ENCODE assay signal across 17 cellular contexts in the genomic region with DNA sequence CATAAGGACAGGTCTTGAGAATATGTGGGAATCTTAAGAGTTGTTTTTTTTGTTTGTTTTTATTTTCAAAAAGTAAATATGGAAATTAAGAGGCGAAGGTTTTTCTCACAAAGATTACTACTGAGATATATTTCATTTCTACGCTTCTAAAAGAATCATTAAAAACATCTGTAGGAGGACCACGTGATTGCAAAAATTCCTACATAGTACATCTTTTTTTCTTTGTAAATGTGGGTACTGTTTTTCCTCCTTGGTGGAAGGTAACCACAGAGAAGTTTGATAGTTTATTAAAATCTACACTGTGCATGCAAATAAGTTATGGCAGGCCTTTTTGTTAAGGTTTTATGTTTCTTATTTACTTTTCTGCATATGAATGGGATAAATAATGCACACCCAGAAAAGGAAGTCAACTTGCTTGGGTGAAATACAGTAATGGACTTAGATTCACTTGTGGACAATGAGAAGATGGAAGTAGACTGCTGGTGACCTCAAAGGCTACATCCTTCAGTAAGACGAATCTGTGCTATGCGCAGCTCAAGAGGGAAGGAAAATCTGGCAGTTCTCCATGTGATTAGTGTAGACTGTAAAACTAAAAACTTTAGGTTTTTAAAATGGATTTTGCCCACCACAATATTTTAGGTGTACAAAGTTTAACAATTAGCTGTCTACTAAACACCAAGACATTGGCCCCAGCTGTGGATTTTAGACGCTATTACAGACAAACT. TPM values are rescaled to one million over a fixed set of nuclear protein-coding genes. Genes with fewer than 3 reads are reported as not detected.
DNase-seq lines count a peak whose midpoint lies in the region; ATAC-seq and TF ChIP-seq lines count a peak whose summit lies in the region.
"Had no signal": no experiment of that assay in that cellular context is flagged by ENCODE, and none has a peak within 500 bp of the region (broad histone marks: within the 10 kb centered on the region; RNA-seq: fewer than 3 reads in every experiment).

No MANE protein-coding gene starts in this region.

- no peak for TF ChIP-seq CTCF in A673 (conservative IDR thresholded peaks at IDR 0.05; ENCODE audit: low read depth, low read length)

- H3K4me3 ChIP-seq in A673 (ENCODE audit: low read depth, low read length, poor library complexity, severe bottlenecking) = no peak overlapping the region

- H3K27me3 ChIP-seq in layer of hippocampus (ENCODE audit: control insufficient read depth, insufficient read depth, low read length) (peaks cover 2% of the 10 kb centered on the region), A673 (replicated peaks; ENCODE audit: insufficient read depth, low read depth, low read length, poor library complexity) (peaks cover 24% of the 10 kb centered on the region)

- intact Hi-C loops in A673 (cut with micrococcal nuclease; ENCODE audit: unreplicated experiment) = loop anchor here (10.0 kb wide), 1 partner anchor 251 kb away; no protein-coding TSS in a partner anchor

- H3K27me3 Mint-ChIP-seq in stimulated activated naive CD8-positive, alpha-beta T cell treated with anti-CD3 and anti-CD28 coated beads, Interleukin-15, Interleukin-2, amounts not matched to agents 100 ng/mL and 50 ng/mL, for 24 hours = peaks cover 10% of the 10 kb centered on the region

- H3K9me3 ChIP-seq in A673 (ENCODE audit: low read depth, low read length, poor library complexity, severe bottlenecking) = no peaks in the 10 kb centered on the region

- DNase-seq in stimulated activated naive CD8-positive, alpha-beta T cell treated with anti-CD3 and anti-CD28 coated beads, Interleukin-15, Interleukin-2, amounts not matched to agents 100 U/mL and 50 U/mL, for 24 hours = no peak
- DNase-seq in A673 (ENCODE audit: low spot score) (no peak), SHP77 treated with DMSO at 0.1 percent for 48 hours (lab: John Stamatoyannopoulos, UW) (no peak)
- DNase-seq: KG1; kidney; NCI-H146; NCI-H748 treated with DMSO at 0.1 percent for 48 hours; stimulated activated CD4-positive, alpha-beta T cell treated with anti-CD3 and anti-CD28 coated beads, Interleukin-4, amount 100 ng/mL, for 24 hours; T1000 had no signal

- no peak for ATAC-seq in stimulated activated naive CD8-positive, alpha-beta T cell treated with anti-CD3 and anti-CD28 coated beads, Interleukin-15, Interleukin-2, amounts not matched to agents 100 U/mL and 50 U/mL, for 24 hours
- ATAC-seq in HG02759 (IDR thresholded peaks at IDR 0.05; ENCODE audit: unreplicated experiment) (no peak), GM19395 (IDR thresholded peaks at IDR 0.05; ENCODE audit: unreplicated experiment) (no peak)
- ATAC-seq: stimulated activated effector memory CD8-positive, alpha-beta T cell treated with anti-CD3 and anti-CD28 coated beads, Interleukin-12 subunit alpha, Interleukin-12 subunit beta, amount 100 ng/mL, for 72 hours had no signal

- no peaks in the 10 kb centered on the region for H3K36me3 ChIP-seq in A673 (ENCODE audit: insufficient read depth, low read length, poor library complexity, severe bottlenecking)

- H3K4me1 ChIP-seq in A673 (ENCODE audit: insufficient read depth, low read length, poor library complexity, severe bottlenecking) = peaks cover 6% of the 10 kb centered on the region

- peak overlapping the region; percentile 92 for H3K27ac ChIP-seq in angular gyrus (ENCODE audit: low read depth, low read length)
- peak overlapping the region; percentile 31 for H3K27ac ChIP-seq in layer of hippocampus (ENCODE audit: low read depth, low read length)
- H3K27ac ChIP-seq in A673 (ENCODE audit: low read depth, low read length, poor library complexity, severe bottlenecking) = no peak overlapping the region
- H3K27ac ChIP-seq: RWPE1 had no signal

- POLR2A ChIA-PET in A673 (lab: Charles Lee; ENCODE audit: low non-redundant PET) = no interaction called here

- BruUV-seq in A673 (replicated peaks; lab: Mats Ljungman, UMichigan) = no TSS peak

- H3K4me1 Mint-ChIP-seq in stimulated activated naive CD8-positive, alpha-beta T cell treated with anti-CD3 and anti-CD28 coated beads, Interleukin-15, Interleukin-2, amounts not matched to agents 100 ng/mL and 50 ng/mL, for 24 hours (ENCODE audit: low read depth) = peaks cover 32% of the 10 kb centered on the region

- H3K27ac Mint-ChIP-seq in stimulated activated naive CD8-positive, alpha-beta T cell treated with anti-CD3 and anti-CD28 coated beads, Interleukin-15, Interleukin-2, amounts not matched to agents 100 ng/mL and 50 ng/mL, for 24 hours = no peak overlapping the region
- H3K27ac Mint-ChIP-seq: dendritic cell treated with granulocyte-macrophage colony-stimulating factor and Interleukin-4, amounts not matched to agents 40 ng/mL and 50 ng/mL, for 4 days; stimulated activated effector memory CD8-positive, alpha-beta T cell treated with anti-CD3 and anti-CD28 coated beads, Interleukin-12 subunit alpha, Interleukin-12 subunit beta, amount 100 ng/mL, for 72 hours had no signal

- H3K4me3 Mint-ChIP-seq in stimulated activated naive CD8-positive, alpha-beta T cell treated with anti-CD3 and anti-CD28 coated beads, Interleukin-15, Interleukin-2, amounts not matched to agents 100 ng/mL and 50 ng/mL, for 24 hours = peak overlapping the region; percentile 70
- H3K4me3 Mint-ChIP-seq: dendritic cell treated with granulocyte-macrophage colony-stimulating factor and Interleukin-4, amounts not matched to agents 40 ng/mL and 50 ng/mL, for 4 days had no signal

- CTCF ChIA-PET in A673 (lab: Charles Lee) = no interaction called here

- H3K9me3 Mint-ChIP-seq in stimulated activated naive CD8-positive, alpha-beta T cell treated with anti-CD3 and anti-CD28 coated beads, Interleukin-15, Interleukin-2, amounts not matched to agents 100 ng/mL and 50 ng/mL, for 24 hours = no peaks in the 10 kb centered on the region
- H3K9me3 Mint-ChIP-seq: dendritic cell treated with granulocyte-macrophage colony-stimulating factor and Interleukin-4, amounts not matched to agents 40 ng/mL and 50 ng/mL, for 4 days; stimulated activated effector memory CD8-positive, alpha-beta T cell treated with anti-CD3 and anti-CD28 coated beads, Interleukin-12 subunit alpha, Interleukin-12 subunit beta, amount 100 ng/mL, for 72 hours had no signal

- H3K36me3 Mint-ChIP-seq in stimulated activated naive CD8-positive, alpha-beta T cell treated with anti-CD3 and anti-CD28 coated beads, Interleukin-15, Interleukin-2, amounts not matched to agents 100 ng/mL and 50 ng/mL, for 24 hours (ENCODE audit: low read depth) = no peaks in the 10 kb centered on the region
- H3K36me3 Mint-ChIP-seq: stimulated activated effector memory CD8-positive, alpha-beta T cell treated with anti-CD3 and anti-CD28 coated beads, Interleukin-12 subunit alpha, Interleukin-12 subunit beta, amount 100 ng/mL, for 72 hours had no signal

RNA-seq across cellular contexts. Expression of gene AK5, which starts 2.0 kb away (rescaled TPM):
- 0.47 and 0.94 TPM in 2 replicates for total RNA-seq in A673 (2021)
